8 cellular contexts compared by ENCODE assay signal in genomic region chr20:33667245-33668086, GRCh38. TPM values are rescaled to one million over a fixed set of nuclear protein-coding genes. Genes with fewer than 3 reads are reported as not detected.
A peak's percentile ranks its signal among the peaks of the same experiment; 100 is the strongest.
DNase-seq lines count a peak whose midpoint lies in the region; ATAC-seq, FAIRE-seq and TF ChIP-seq lines count a peak whose summit lies in the region.

No MANE protein-coding gene starts in this region.

- H3K4me3 Mint-ChIP-seq in natural killer cell: peak overlapping the region; percentile 84

- WGBS in esophagus muscularis mucosa: no CpG with 5 or more reads among the region's 94 CpGs

- H3K9me3 Mint-ChIP-seq in natural killer cell: no peaks in the 10 kb centered on the region

- peak; percentile 38 for ATAC-seq in HG02588 (IDR thresholded peaks at IDR 0.05; ENCODE audit: unreplicated experiment)
- ATAC-seq in natural killer cell: peak; percentile 14 to 33 (median 25)

- no peak for TF ChIP-seq POLR2A in esophagus muscularis mucosa (IDR thresholded peaks at IDR 0.05; ENCODE audit: low read depth)

- peak; percentile 75 for DNase-seq in NCI-H2196 treated with DMSO at 0.1 percent for 48 hours (lab: John Stamatoyannopoulos, UW; ENCODE audit: unreplicated experiment)
- DNase-seq in activated T-cell treated with anti-CD3 and anti-CD28 coated beads, Interleukin-2, amount 50 U/mL, for 48 hours: peak; percentile 70 to 91
- no peak for DNase-seq in esophagus muscularis mucosa (ENCODE audit: extremely low spot score)
- peak; percentile 80 for DNase-seq in natural killer cell
- DNase-seq in tibial artery: peak in 1 of 2 donors; percentile 84
- no peak for DNase-seq in urothelium cell line (ENCODE audit: low spot score)

- no peaks in the 10 kb centered on the region for H3K9me3 ChIP-seq in esophagus muscularis mucosa
- H3K9me3 ChIP-seq in tibial artery: no peaks in the 10 kb centered on the region

- H3K4me1 Mint-ChIP-seq in natural killer cell: peaks cover 26 to 44% of the 10 kb centered on the region in 2 donors

- H3K36me3 Mint-ChIP-seq in natural killer cell: no peaks in the 10 kb centered on the region

- no peaks in the 10 kb centered on the region for H3K27me3 Mint-ChIP-seq in natural killer cell (ENCODE audit: low read depth in 2 of 2)

- H3K27ac ChIP-seq in esophagus muscularis mucosa (replicated peaks in 1 of 4) (peak overlapping the region; percentile 85 to 95 (median 92)), tibial artery (peak overlapping the region; percentile 88 to 90)

- TF ChIP-seq CTCF in GM12875 (IDR thresholded peaks at IDR 0.05; ENCODE audit: borderline replicate concordance, insufficient read depth, low read depth, low read length) (peak; percentile 99), esophagus muscularis mucosa (IDR thresholded peaks at IDR 0.05) (no peak), natural killer cell (IDR thresholded peaks at IDR 0.05) (no peak), tibial artery (IDR thresholded peaks at IDR 0.05) (peak in 1 of 2 experiments; percentile 87)

- intact Hi-C loops in esophagus muscularis mucosa (cut with DNase I) (loop anchor here (1.0 kb wide), 1 partner anchor 210 kb away; no protein-coding TSS in a partner anchor), natural killer cell (cut with micrococcal nuclease) (loop anchor here (1.0 to 2.0 kb wide), 2 partner anchors 19 to 210 kb away; partner anchors contain the start of gene E2F1), tibial artery (cut with DNase I; ENCODE audit: low total_unique reads) (loop anchor here (10.0 kb wide), 2 partner anchors 183 to 213 kb away; no protein-coding TSS in a partner anchor)

- TF ChIP-seq EP300 in esophagus muscularis mucosa (IDR thresholded peaks at IDR 0.05): no peak

- H3K4me1 ChIP-seq in esophagus muscularis mucosa (peaks cover 43 to 71% (median 57%) of the 10 kb centered on the region in 4 donors), tibial artery (peaks cover 0 to 78% (median 58%) of the 10 kb centered on the region in 4 donors)

- peak overlapping the region; percentile 73 for H3K4me3 ChIP-seq in GM12875 (ENCODE audit: low read depth, low read length)
- H3K4me3 ChIP-seq in esophagus muscularis mucosa: peak overlapping the region; percentile 58 to 71 (median 70)
- peak overlapping the region; percentile 60 to 69 for H3K4me3 ChIP-seq in tibial artery

- peak overlapping the region; percentile 85 to 96 for H3K27ac Mint-ChIP-seq in natural killer cell

- H3K27me3 ChIP-seq in esophagus muscularis mucosa (no peaks in the 10 kb centered on the region), tibial artery (no peaks in the 10 kb centered on the region)

- no peak for FAIRE-seq in urothelium cell line (lab: Jason Lieb, UNC)

- H3K36me3 ChIP-seq in esophagus muscularis mucosa (peaks cover 0 to 33% (median 23%) of the 10 kb centered on the region in 4 donors), tibial artery (peaks cover 0 to 22% (median 4%) of the 10 kb centered on the region in 3 donors)

RNA-seq across cellular contexts. Expression of gene ACTL10, which starts 0.7 kb away (rescaled TPM):
- total RNA-seq in esophagus muscularis mucosa (1 to 10 TPM; 1.3 to 2.5 (median 2.0) TPM), natural killer cell (1 to 10 TPM in 2 of 3 donors, under 1 TPM in 1; 0.80 to 2.2 (median 1.1) TPM)

RNA-seq across cellular contexts. Expression of gene C20orf144, which starts 5.3 kb away (rescaled TPM):
- total RNA-seq in esophagus muscularis mucosa: under 1 TPM in 1 of 4 donors, not detected in 3; 0.23 TPM
- under 1 TPM; 0.25 to 0.41 (median 0.33) TPM for total RNA-seq in natural killer cell

RNA-seq across cellular contexts. Expression of gene NECAB3, which starts 6.8 kb away (rescaled TPM):
- total RNA-seq in esophagus muscularis mucosa: 10 to 100 TPM; 34.1 to 43.4 (median 39.9) TPM
- 10 to 100 TPM in 2 of 3 donors, 1 to 10 TPM in 1; 9.7 to 18.1 (median 13.4) TPM for total RNA-seq in natural killer cell

RNA-seq across cellular contexts. Expression of gene E2F1, which starts 18.7 kb away (rescaled TPM):
- 1 to 10 TPM; 1.8 to 5.0 (median 2.9) TPM for total RNA-seq in esophagus muscularis mucosa
- total RNA-seq in natural killer cell: 1 to 10 TPM; 4.6 to 5.6 (median 4.7) TPM

RNA-seq across cellular contexts. Expression of gene PXMP4, which starts 52.6 kb away (rescaled TPM):
- 10 to 100 TPM in 2 of 4 donors, 1 to 10 TPM in 2; 4.5 to 13.0 (median 9.2) TPM for total RNA-seq in esophagus muscularis mucosa
- total RNA-seq in natural killer cell: 1 to 10 TPM; 4.7 to 6.6 (median 6.2) TPM

Comparison
In these comparisons a context has a peak if more than half of its experiments do, and no peak if none do; other contexts are left out.
1. DNase-seq: peak in NCI-H2196 treated with DMSO at 0.1 percent for 48 hours (single experiment), activated T-cell treated with anti-CD3 and anti-CD28 coated beads, Interleukin-2, amount 50 U/mL, for 48 hours (2 of 2) and natural killer cell (single experiment); none in esophagus muscularis mucosa (single experiment) and urothelium cell line (single experiment).
2. Peak in every context shown above with its lines, with median percentiles within 50 percentile points of each other: H3K4me3 ChIP-seq.